Comparison of ENCODE assay signal across 16 cellular contexts in the genomic region with DNA sequence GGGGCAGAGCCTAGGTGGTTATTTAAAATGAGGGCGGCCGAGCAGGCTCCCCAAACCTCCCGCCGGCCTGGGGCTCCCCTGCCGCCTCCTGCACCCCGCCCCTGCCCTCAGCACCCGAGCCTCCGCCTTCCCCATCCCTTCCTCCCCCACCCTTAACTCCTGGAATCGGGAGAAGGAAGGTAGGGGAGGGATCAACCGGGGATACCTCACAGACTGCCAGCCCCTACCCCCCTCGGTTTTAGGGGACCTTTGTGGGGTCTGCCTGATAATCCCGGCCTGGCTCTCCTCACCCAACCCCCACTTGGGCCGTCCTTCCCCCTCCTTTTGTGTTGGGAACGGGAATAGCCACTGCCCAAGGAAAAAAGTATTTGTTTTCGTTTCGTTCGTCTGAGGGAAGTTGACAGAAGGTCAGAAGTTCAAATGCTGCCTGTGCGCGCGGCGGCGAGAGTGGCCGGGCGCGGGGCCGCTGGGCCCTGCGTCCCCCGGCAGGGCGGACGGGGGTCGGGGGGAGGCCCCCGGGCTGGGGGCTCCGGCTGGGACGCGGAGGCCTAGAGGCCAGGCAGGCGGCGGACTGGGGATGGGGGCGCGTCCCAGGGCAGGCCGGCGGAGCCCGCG. TPM values are rescaled to one million over a fixed set of nuclear protein-coding genes. Genes with fewer than 3 reads are reported as not detected.
A peak's percentile ranks its signal among the peaks of the same experiment; 100 is the strongest.
DNase-seq lines count a peak whose midpoint lies in the region; ATAC-seq and TF ChIP-seq lines count a peak whose summit lies in the region.
"Had no signal": no experiment of that assay in that cellular context is flagged by ENCODE, and none has a peak within 500 bp of the region (broad histone marks: within the 10 kb centered on the region; RNA-seq: fewer than 3 reads in every experiment).

No MANE protein-coding gene starts in this region.

- H3K36me3 Mint-ChIP-seq in activated CD8-positive, alpha-beta memory T cell treated with anti-CD3 and anti-CD28 coated beads, Interleukin-2, amount 10 ng/mL, durations not matched to agents 7 days and 5 days: no peaks in the 10 kb centered on the region
- H3K36me3 Mint-ChIP-seq in endothelial cell (ENCODE audit: low read depth, unreplicated experiment): peaks cover 4% of the 10 kb centered on the region
- H3K36me3 Mint-ChIP-seq in mesothelial cell of epicardium: peaks cover 1% of the 10 kb centered on the region
- H3K36me3 Mint-ChIP-seq: activated naive CD4-positive, alpha-beta T cell treated with anti-CD3 and anti-CD28 coated beads, Interleukin-2, amount 50 U/mL, for 24 hours had no signal

- H3K4me1 Mint-ChIP-seq in activated CD8-positive, alpha-beta memory T cell treated with anti-CD3 and anti-CD28 coated beads, Interleukin-2, amount 10 ng/mL, durations not matched to agents 7 days and 5 days: peaks cover 17% of the 10 kb centered on the region
- H3K4me1 Mint-ChIP-seq in endothelial cell (ENCODE audit: unreplicated experiment): peaks cover 29% of the 10 kb centered on the region
- H3K4me1 Mint-ChIP-seq in mesothelial cell of epicardium: peaks cover 34% of the 10 kb centered on the region

- peak overlapping the region; percentile 78 to 82 (median 80) for H3K27ac ChIP-seq in transverse colon
- H3K27ac ChIP-seq: epithelial cell of prostate, RWPE1 had no signal

- intact Hi-C loops in transverse colon (cut with DNase I; ENCODE audit: low total_unique reads): no loop called here

- no peaks in the 10 kb centered on the region for H3K36me3 ChIP-seq in transverse colon

- H3K4me1 ChIP-seq in transverse colon: peaks cover 7 to 75% (median 62%) of the 10 kb centered on the region in 4 donors

- H3K9me3 Mint-ChIP-seq in activated CD8-positive, alpha-beta memory T cell treated with anti-CD3 and anti-CD28 coated beads, Interleukin-2, amount 10 ng/mL, durations not matched to agents 7 days and 5 days (ENCODE audit: low read depth): no peaks in the 10 kb centered on the region
- H3K9me3 Mint-ChIP-seq in endothelial cell (ENCODE audit: unreplicated experiment) (no peaks in the 10 kb centered on the region), mesothelial cell of epicardium (no peaks in the 10 kb centered on the region)
- H3K9me3 Mint-ChIP-seq: activated naive CD4-positive, alpha-beta T cell treated with anti-CD3 and anti-CD28 coated beads, Interleukin-2, amount 50 U/mL, for 24 hours had no signal

- in situ Hi-C loops in transverse colon (cut with MboI; ENCODE audit: low pct_ligation_motif_present in 1 of 4, low pct_unique_long_range_greater_than_20kb in 1 of 4, low sequenced_read_pairs in 3 of 4): loop anchor here in 3 of 4 donors (10.0 to 25.0 kb wide), 3 partner anchors 653 to 1003 kb away; no protein-coding TSS in a partner anchor

- TF ChIP-seq CTCF in endothelial cell (IDR thresholded peaks at IDR 0.05; ENCODE audit: unreplicated experiment) (no peak), mesothelial cell of epicardium (IDR thresholded peaks at IDR 0.05; ENCODE audit: unreplicated experiment) (no peak), transverse colon (IDR thresholded peaks at IDR 0.05) (no peak)

- peaks cover 76% of the 10 kb centered on the region for H3K27me3 Mint-ChIP-seq in activated CD8-positive, alpha-beta memory T cell treated with anti-CD3 and anti-CD28 coated beads, Interleukin-2, amount 10 ng/mL, durations not matched to agents 7 days and 5 days
- peaks cover 41% of the 10 kb centered on the region for H3K27me3 Mint-ChIP-seq in endothelial cell (ENCODE audit: unreplicated experiment)
- H3K27me3 Mint-ChIP-seq in mesothelial cell of epicardium (ENCODE audit: low read depth): peaks cover 92% of the 10 kb centered on the region

- peak overlapping the region in 3 of 4 donors; percentile 30 to 48 (median 33) for H3K4me3 ChIP-seq in transverse colon

- no peaks in the 10 kb centered on the region for H3K9me3 ChIP-seq in transverse colon

- DNase-seq in activated CD8-positive, alpha-beta memory T cell treated with anti-CD3 and anti-CD28 coated beads, Interleukin-2, amount 10 ng/mL, durations not matched to agents 7 days and 5 days: no peak
- DNase-seq in activated CD8-positive, alpha-beta memory T cell treated with anti-CD3 and anti-CD28 coated beads, Interleukin-2, amount 50 U/mL, for 48 hours: no peak
- DNase-seq in endothelial cell (ENCODE audit: low spot score) (no peak), mesothelial cell of epicardium (ENCODE audit: low spot score in 2 of 2, unreplicated experiment in 2 of 2) (no peak), transverse colon (no peak), NCI-H748 (lab: John Stamatoyannopoulos, UW; ENCODE audit: unreplicated experiment) (no peak)
- DNase-seq in stimulated activated naive CD4-positive, alpha-beta T cell treated with Interleukin-2 at 50 U/mL for 16 hours (lab: John Stamatoyannopoulos, UW): no peak
- DNase-seq: activated CD4-positive, alpha-beta T cell treated with anti-CD3 and anti-CD28 coated beads for 36 hours; GDM1 had no signal

- 6% methylated on average over 35 of the region's 43 CpGs; no CpG with 5 or more reads in 1 of the 2 donors for WGBS in transverse colon (ENCODE audit: low coverage in 1 of 2), 2 donors

- CTCF ChIA-PET in activated CD8-positive, alpha-beta memory T cell treated with anti-CD3 and anti-CD28 coated beads, Interleukin-2, amount 10 ng/mL, durations not matched to agents 7 days and 5 days (lab: Charles Lee): no interaction called here

- TF ChIP-seq EP300 in transverse colon (IDR thresholded peaks at IDR 0.05; ENCODE audit: low read depth): no peak

- H3K4me3 Mint-ChIP-seq in activated CD8-positive, alpha-beta memory T cell treated with anti-CD3 and anti-CD28 coated beads, Interleukin-2, amount 10 ng/mL, durations not matched to agents 7 days and 5 days: no peak overlapping the region
- H3K4me3 Mint-ChIP-seq in endothelial cell (ENCODE audit: unreplicated experiment): peak overlapping the region; percentile 87
- H3K4me3 Mint-ChIP-seq in mesothelial cell of epicardium: peak overlapping the region; percentile 56
- H3K4me3 Mint-ChIP-seq: activated CD4-positive, alpha-beta T cell treated with anti-CD3 and anti-CD28 coated beads for 36 hours; activated naive CD4-positive, alpha-beta T cell treated with anti-CD3 and anti-CD28 coated beads, Interleukin-2, amount 50 U/mL, for 24 hours had no signal

- peak overlapping the region; percentile 32 for H3K27ac Mint-ChIP-seq in activated CD8-positive, alpha-beta memory T cell treated with anti-CD3 and anti-CD28 coated beads, Interleukin-2, amount 10 ng/mL, durations not matched to agents 7 days and 5 days
- H3K27ac Mint-ChIP-seq in endothelial cell (ENCODE audit: unreplicated experiment): no peak overlapping the region
- no peak overlapping the region for H3K27ac Mint-ChIP-seq in mesothelial cell of epicardium
- H3K27ac Mint-ChIP-seq: activated CD4-positive, alpha-beta T cell treated with anti-CD3 and anti-CD28 coated beads for 36 hours; activated naive CD4-positive, alpha-beta T cell treated with anti-CD3 and anti-CD28 coated beads, Interleukin-2, amount 50 U/mL, for 24 hours had no signal

- no peak for TF ChIP-seq POLR2A in transverse colon (IDR thresholded peaks at IDR 0.05)

- H3K27me3 ChIP-seq in transverse colon: peaks cover 100% of the 10 kb centered on the region

- no peak for ATAC-seq in activated CD8-positive, alpha-beta memory T cell treated with anti-CD3 and anti-CD28 coated beads, Interleukin-2, amount 10 ng/mL, durations not matched to agents 7 days and 5 days
- no peak for ATAC-seq in GM21515 (IDR thresholded peaks at IDR 0.05; ENCODE audit: unreplicated experiment)
- ATAC-seq: activated CD4-positive, alpha-beta T cell treated with anti-CD3 and anti-CD28 coated beads for 36 hours had no signal

RNA-seq across cellular contexts. Expression of gene SHH, which starts 2.8 kb away (rescaled TPM):
- total RNA-seq in activated CD8-positive, alpha-beta memory T cell treated with anti-CD3 and anti-CD28 coated beads, Interleukin-2, amount 10 ng/mL, durations not matched to agents 7 days and 5 days: not detected
- total RNA-seq in endothelial cell (ENCODE audit: unreplicated experiment): 0.26 TPM
- 0.58 to 0.75 TPM (median 0.73 TPM) in 3 replicates for total RNA-seq in mesothelial cell of epicardium
- 1 to 10 TPM in 3 of 4 donors, under 1 TPM in 1; 0.40 to 3.7 (median 2.0) TPM for total RNA-seq in transverse colon
- total RNA-seq: A673; activated CD4-positive, alpha-beta T cell treated with anti-CD3 and anti-CD28 coated beads for 36 hours; mesenteric fat pad; subcutaneous adipose tissue had no signal
